In genomic region chr19:36120092-36120983, GRCh38 we compare ENCODE assay signal across 1 cellular context.
TF ChIP-seq lines count a peak whose summit lies in the region.

No MANE protein-coding gene starts in this region.

TF ChIP-seq in HepG2, 621 proteins besides CTCF, POLR2A, EP300 and RAD21 (continued from another document and continues in another):
- TF ChIP-seq SRSF1 (optimal IDR thresholded peaks at IDR 0.05; ENCODE audit: low read depth, low read length): peak; percentile 71
- no peak for TF ChIP-seq ZNF83 (CRISPR knock-in tag; IDR thresholded peaks at IDR 0.05; ENCODE audit: borderline replicate concordance)
- TF ChIP-seq WIZ (CRISPR knock-in tag; IDR thresholded peaks at IDR 0.05): no peak
- TF ChIP-seq SALL1 (CRISPR knock-in tag; IDR thresholded peaks at IDR 0.05): peak; percentile 78
- TF ChIP-seq ZNF644 (CRISPR knock-in tag; IDR thresholded peaks at IDR 0.05; ENCODE audit: low read depth): peak; percentile 68; the same call in 1 of the 2 replicates
- no peak for TF ChIP-seq KAT2B (IDR thresholded peaks at IDR 0.05; ENCODE audit: borderline replicate concordance, low read depth, low read length)
- peak; percentile 22; the same call in 1 of the 2 replicates for TF ChIP-seq ZNF780A (CRISPR knock-in tag; IDR thresholded peaks at IDR 0.05)
- TF ChIP-seq ZFP1 (CRISPR knock-in tag; IDR thresholded peaks at IDR 0.05): 0 out of 2 replicates have a peak, but pooled peaks have one; percentile 44
- peak; percentile 87 for TF ChIP-seq THAP11 (CRISPR knock-in tag; IDR thresholded peaks at IDR 0.05)
- no peak for TF ChIP-seq SETDB1 (CRISPR knock-in tag; IDR thresholded peaks at IDR 0.05; ENCODE audit: borderline replicate concordance)
- TF ChIP-seq ZNF136 (CRISPR knock-in tag; IDR thresholded peaks at IDR 0.05; ENCODE audit: low read depth): no peak
- TF ChIP-seq HMGXB4 (CRISPR knock-in tag; IDR thresholded peaks at IDR 0.05; ENCODE audit: borderline replicate concordance in 1 of 2, low read depth in 1 of 2): peak; percentile 46 to 89; a peak in 3 of 4 replicates
- no peak for TF ChIP-seq RFX3 (CRISPR knock-in tag; IDR thresholded peaks at IDR 0.05)
- TF ChIP-seq NRL (CRISPR knock-in tag; IDR thresholded peaks at IDR 0.05; ENCODE audit: borderline replicate concordance): no peak; the same call in 1 of the 2 replicates
- TF ChIP-seq ZNF740 (CRISPR knock-in tag; IDR thresholded peaks at IDR 0.05): no peak
- no peak for TF ChIP-seq SYNCRIP (IDR thresholded peaks at IDR 0.05; ENCODE audit: insufficient read depth, low read depth, low read length)
- TF ChIP-seq PCBP2 (optimal IDR thresholded peaks at IDR 0.05; ENCODE audit: low read depth, low read length, poor library complexity, severe bottlenecking): peak; percentile 34
- TF ChIP-seq ZSCAN21 (CRISPR knock-in tag; IDR thresholded peaks at IDR 0.05; ENCODE audit: borderline replicate concordance): peak; percentile 56; the same call in 1 of the 2 replicates
- TF ChIP-seq ZNF775 (CRISPR knock-in tag; IDR thresholded peaks at IDR 0.05; ENCODE audit: borderline replicate concordance): no peak; the same call in 1 of the 2 replicates
- TF ChIP-seq ZNF138 (CRISPR knock-in tag; IDR thresholded peaks at IDR 0.05; ENCODE audit: low read depth): no peak
- TF ChIP-seq PAWR (CRISPR knock-in tag; IDR thresholded peaks at IDR 0.05; ENCODE audit: borderline replicate concordance): no peak
- no peak; the same call in 1 of the 2 replicates for TF ChIP-seq KAT7 (CRISPR knock-in tag; IDR thresholded peaks at IDR 0.05; ENCODE audit: borderline replicate concordance)
- peak; percentile 84; the same call in 1 of the 2 replicates for TF ChIP-seq HINFP (CRISPR knock-in tag; IDR thresholded peaks at IDR 0.05; ENCODE audit: low read depth)
- TF ChIP-seq NFIB (CRISPR knock-in tag; IDR thresholded peaks at IDR 0.05; ENCODE audit: borderline replicate concordance): no peak
- peak; percentile 15; the same call in 1 of the 2 replicates for TF ChIP-seq ZNF343 (CRISPR knock-in tag; IDR thresholded peaks at IDR 0.05)
- TF ChIP-seq NR2F1 (CRISPR knock-in tag; IDR thresholded peaks at IDR 0.05): 0 out of 4 replicates have a peak, but pooled peaks of 1 of the 2 experiments have one; percentile 25
- TF ChIP-seq ZNF251 (CRISPR knock-in tag; IDR thresholded peaks at IDR 0.05): no peak
- no peak for TF ChIP-seq ZBTB39 (CRISPR knock-in tag; IDR thresholded peaks at IDR 0.05)
- TF ChIP-seq MXD1 (CRISPR knock-in tag; IDR thresholded peaks at IDR 0.05): no peak
- TF ChIP-seq ZNF713 (CRISPR knock-in tag; IDR thresholded peaks at IDR 0.05): no peak
- peak; percentile 97 for TF ChIP-seq SIN3A (IDR thresholded peaks at IDR 0.05; ENCODE audit: borderline replicate concordance, low read depth, low read length)
- TF ChIP-seq CCAR2 (optimal IDR thresholded peaks at IDR 0.05; ENCODE audit: low read depth, low read length): no peak
- peak; percentile 47; the same call in 1 of the 2 replicates for TF ChIP-seq TFDP2 (CRISPR knock-in tag; IDR thresholded peaks at IDR 0.05)
- TF ChIP-seq ZBTB4 (CRISPR knock-in tag; IDR thresholded peaks at IDR 0.05; ENCODE audit: borderline replicate concordance): no peak
- peak; percentile 99 for TF ChIP-seq PAXIP1 (CRISPR knock-in tag; conservative IDR thresholded peaks at IDR 0.05)
- TF ChIP-seq ZSCAN31 (CRISPR knock-in tag; IDR thresholded peaks at IDR 0.05; ENCODE audit: low read depth): no peak
- TF ChIP-seq ARNT2 (CRISPR knock-in tag; IDR thresholded peaks at IDR 0.05; ENCODE audit: low read depth): no peak
- peak; percentile 58; the same call in 1 of the 2 replicates for TF ChIP-seq ZNF331 (CRISPR knock-in tag; IDR thresholded peaks at IDR 0.05)
- TF ChIP-seq PATZ1 (CRISPR knock-in tag; IDR thresholded peaks at IDR 0.05): peak; percentile 97
- TF ChIP-seq ZNF570 (CRISPR knock-in tag; IDR thresholded peaks at IDR 0.05; ENCODE audit: borderline replicate concordance): no peak
- TF ChIP-seq ETV6 (CRISPR knock-in tag; conservative IDR thresholded peaks at IDR 0.05): no peak
- no peak for TF ChIP-seq ZNF776 (CRISPR knock-in tag; IDR thresholded peaks at IDR 0.05)
- TF ChIP-seq POGK (CRISPR knock-in tag; conservative IDR thresholded peaks at IDR 0.05): peak; percentile 91
- no peak for TF ChIP-seq ZFP36 (IDR thresholded peaks at IDR 0.05; ENCODE audit: borderline replicate concordance, low read depth, low read length, partially characterized antibody)
- TF ChIP-seq SALL2 (CRISPR knock-in tag; IDR thresholded peaks at IDR 0.05): no peak
- no peak for TF ChIP-seq RAD51 (IDR thresholded peaks at IDR 0.05; ENCODE audit: borderline replicate concordance)
- no peak for TF ChIP-seq EHMT2 (IDR thresholded peaks at IDR 0.05; ENCODE audit: borderline replicate concordance, low read depth, low read length)
